ENCODE assay signal across 8 cellular contexts in the genomic region with DNA sequence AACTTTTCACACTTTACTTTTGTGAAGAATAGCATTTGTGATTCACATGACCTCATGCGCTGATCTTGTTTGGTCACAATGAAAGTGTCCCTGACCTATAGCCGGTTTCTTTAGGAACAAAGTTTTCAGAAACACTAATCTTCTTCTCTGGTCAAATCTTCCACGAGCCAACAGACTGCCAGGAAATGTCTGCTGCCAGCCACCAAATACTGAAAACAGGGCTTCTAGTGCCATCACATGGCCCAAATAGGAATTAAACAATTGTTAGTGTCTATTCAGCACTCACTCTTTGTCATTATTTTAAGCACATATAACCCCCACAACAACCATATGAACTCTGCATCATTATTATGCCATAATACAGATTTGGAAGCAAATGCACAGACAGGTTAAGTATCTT.
DNase-seq lines count a peak whose midpoint lies in the region; ATAC-seq and TF ChIP-seq lines count a peak whose summit lies in the region.

No MANE protein-coding gene starts in this region.

- H3K27me3 Mint-ChIP-seq in natural killer cell treated with Interleukin-12 subunit alpha and Interleukin-12 subunit beta and Interleukin-15 and Interleukin-18, amount 100 ng/mL, for 72 hours = peaks cover 1 to 6% of the 10 kb centered on the region in 2 donors
- H3K27me3 Mint-ChIP-seq in T-helper 17 cell = peaks cover 15% of the 10 kb centered on the region

- no peaks in the 10 kb centered on the region for H3K9me3 Mint-ChIP-seq in natural killer cell treated with Interleukin-12 subunit alpha and Interleukin-12 subunit beta and Interleukin-15 and Interleukin-18, amount 100 ng/mL, for 72 hours

- no peaks in the 10 kb centered on the region for H3F3A ChIP-seq in OCI-LY1 (ENCODE audit: insufficient read depth, low read length)

- no peak overlapping the region for H3K4me2 ChIP-seq in OCI-LY1 (ENCODE audit: low read length)

- H3K4me1 ChIP-seq in OCI-LY1 (ENCODE audit: insufficient read depth, low read length, severe bottlenecking) (no peaks in the 10 kb centered on the region), neuron (ENCODE audit: insufficient read depth, low read length) (peaks cover 5% of the 10 kb centered on the region)

- no peaks in the 10 kb centered on the region for H3K9me2 ChIP-seq in OCI-LY1 (ENCODE audit: low read depth, low read length)

- no peak overlapping the region for H3K4me3 ChIP-seq in GM06990 (replicated peaks; ENCODE audit: low read depth, low read length)
- H3K4me3 ChIP-seq in OCI-LY1 (ENCODE audit: low read depth, low read length, poor library complexity, severe bottlenecking) = no peak overlapping the region
- no peak overlapping the region for H3K4me3 ChIP-seq in epithelial cell of proximal tubule (ENCODE audit: low read depth, low read length)
- H3K4me3 ChIP-seq in neuron (ENCODE audit: low read length) = no peak overlapping the region

- no peaks in the 10 kb centered on the region for H4K20me1 ChIP-seq in OCI-LY1 (ENCODE audit: insufficient read depth, low read length)

- no peak overlapping the region for H3K27ac Mint-ChIP-seq in natural killer cell treated with Interleukin-12 subunit alpha and Interleukin-12 subunit beta and Interleukin-15 and Interleukin-18, amount 100 ng/mL, for 72 hours
- H3K27ac Mint-ChIP-seq in T-helper 17 cell = no peak overlapping the region

- H3K4me1 Mint-ChIP-seq in natural killer cell treated with Interleukin-12 subunit alpha and Interleukin-12 subunit beta and Interleukin-15 and Interleukin-18, amount 100 ng/mL, for 72 hours (ENCODE audit: low read depth in 2 of 2) = no peaks in the 10 kb centered on the region
- H3K4me1 Mint-ChIP-seq in T-helper 17 cell = no peaks in the 10 kb centered on the region

- no peak overlapping the region for H3K9ac ChIP-seq in OCI-LY1 (ENCODE audit: low read length)

- no peaks in the 10 kb centered on the region for H3K36me3 ChIP-seq in GM06990 (ENCODE audit: control insufficient read depth, insufficient read depth, low read length)
- no peaks in the 10 kb centered on the region for H3K36me3 ChIP-seq in OCI-LY1 (ENCODE audit: insufficient read depth, low read length)
- H3K36me3 ChIP-seq in neuron (ENCODE audit: insufficient read depth, low read length) = no peaks in the 10 kb centered on the region

- TF ChIP-seq CTCF in GM06990 (IDR thresholded peaks at IDR 0.05; ENCODE audit: insufficient read depth, low read length, poor library complexity, severe bottlenecking) (peak; percentile 37), OCI-LY1 (IDR thresholded peaks at IDR 0.05; ENCODE audit: low read length) (peak; percentile 58; the same call in 1 of the 2 replicates), epithelial cell of proximal tubule (conservative IDR thresholded peaks at IDR 0.05; ENCODE audit: low read depth, low read length) (peak; percentile 67)

- H3K4me3 Mint-ChIP-seq in natural killer cell treated with Interleukin-12 subunit alpha and Interleukin-12 subunit beta and Interleukin-15 and Interleukin-18, amount 100 ng/mL, for 72 hours = no peak overlapping the region
- H3K4me3 Mint-ChIP-seq in T-helper 17 cell = no peak overlapping the region

- DNase-seq in GM06990 (ENCODE audit: extremely low read depth, insufficient read length) (no peak), epithelial cell of proximal tubule (ENCODE audit: low read depth) (peak; percentile 16), T-helper 17 cell (no peak)
- no peak for DNase-seq in natural killer cell treated with Interleukin-12 subunit alpha and Interleukin-12 subunit beta and Interleukin-15 and Interleukin-18, amount 100 ng/mL, for 72 hours (ENCODE audit: low spot score)
- no peak for DNase-seq in activated CD4-positive, alpha-beta T cell treated with anti-CD3 and anti-CD28 coated beads for 4 hours

- ATAC-seq in HG03520 (IDR thresholded peaks at IDR 0.05; ENCODE audit: unreplicated experiment) (peak; percentile 76), T-helper 17 cell (no peak)
- ATAC-seq in natural killer cell treated with Interleukin-12 subunit alpha and Interleukin-12 subunit beta and Interleukin-15 and Interleukin-18, amount 100 ng/mL, for 72 hours = no peak

- no peaks in the 10 kb centered on the region for H3K79me2 ChIP-seq in OCI-LY1 (ENCODE audit: insufficient read depth, low read length)

- H3K36me3 Mint-ChIP-seq in natural killer cell treated with Interleukin-12 subunit alpha and Interleukin-12 subunit beta and Interleukin-15 and Interleukin-18, amount 100 ng/mL, for 72 hours = no peaks in the 10 kb centered on the region
- H3K36me3 Mint-ChIP-seq in T-helper 17 cell (ENCODE audit: low read depth) = no peaks in the 10 kb centered on the region

- H3K9me3 ChIP-seq in OCI-LY1 (ENCODE audit: low read length) (no peaks in the 10 kb centered on the region), neuron (ENCODE audit: low read length) (no peaks in the 10 kb centered on the region), T-helper 17 cell (ENCODE audit: control insufficient read depth, low read length, poor library complexity, severe bottlenecking) (no peaks in the 10 kb centered on the region)

- H2AFZ ChIP-seq in OCI-LY1 (ENCODE audit: low read length) (no peak overlapping the region), neuron (ENCODE audit: low read depth, low read length) (peak overlapping the region; percentile 44)

- no peak overlapping the region for H3K27ac ChIP-seq in OCI-LY1 (ENCODE audit: low read depth, low read length, poor library complexity, severe bottlenecking)

- H3K27me3 ChIP-seq in GM06990 (replicated peaks; ENCODE audit: control insufficient read depth, insufficient read depth, low read length) = no peaks in the 10 kb centered on the region
- H3K27me3 ChIP-seq in OCI-LY1 (ENCODE audit: insufficient read depth, low read length) = no peaks in the 10 kb centered on the region
- peaks cover 3% of the 10 kb centered on the region for H3K27me3 ChIP-seq in neuron (ENCODE audit: insufficient read depth, low read length)
